ENCODE assay signal across 8 cellular contexts in genomic region chr11:64971421-64972233, GRCh38. TPM values are rescaled to one million over a fixed set of nuclear protein-coding genes. Genes with fewer than 3 reads are reported as not detected.
DNase-seq lines count a peak whose midpoint lies in the region; ATAC-seq and TF ChIP-seq lines count a peak whose summit lies in the region.

Gene MAJIN (minus strand): TSS chr11:64972108. CDS start chr11:64959405, 12,703 bp downstream.

- 18 to 30% methylated on average over 51 to 65 of the region's 69 CpGs for WGBS in GM23248 (ENCODE audit: low coverage in 1 of 2, low lambda C conversion rate in 2 of 2, missing lambda C conversion rate in 2 of 2), 2 experiments

- ATAC-seq in activated CD8-positive, alpha-beta T cell treated with anti-CD3 and anti-CD28 coated beads for 36 hours, result peak; percentile 56
- ATAC-seq in HG03196 (IDR thresholded peaks at IDR 0.05; ENCODE audit: unreplicated experiment) (no peak), HG03460 (IDR thresholded peaks at IDR 0.05; ENCODE audit: unreplicated experiment) (no peak)

- POLR2A ChIA-PET in activated CD8-positive, alpha-beta T cell treated with anti-CD3 and anti-CD28 coated beads for 36 hours (lab: Charles Lee), result interaction anchor here (1.7 kb wide), 1 partner anchor 39 kb away, joined by 5 read pairs; no protein-coding TSS in a partner anchor

- DNase-seq in GM23248, result peak; percentile 52
- peak; percentile 86 for DNase-seq in activated CD8-positive, alpha-beta T cell treated with anti-CD3 and anti-CD28 coated beads for 36 hours
- peak in 9 of 10 donors; percentile 15 to 87 (median 50) for DNase-seq in dorsolateral prefrontal cortex
- peak; percentile 68 for DNase-seq in medulla oblongata (ENCODE audit: extremely low spot score)
- peak; percentile 78 to 90 (median 80) for DNase-seq in stimulated activated CD4-positive, alpha-beta T cell treated with anti-CD3 and anti-CD28 coated beads, TNF-alpha, amount 100 ng/mL, for 24 hours (ENCODE audit: low read depth in 3 of 3)
- DNase-seq in NCI-H1436 (lab: John Stamatoyannopoulos, UW), result no peak

- H3K4me1 ChIP-seq in GM23248 (ENCODE audit: insufficient read depth), result no peaks in the 10 kb centered on the region; the same call in 1 of the 2 replicates

- H3K27ac Mint-ChIP-seq in activated CD8-positive, alpha-beta T cell treated with anti-CD3 and anti-CD28 coated beads for 36 hours, result peak within 1 kb of the TSS; percentile 82

- no peak for TF ChIP-seq CTCF in activated CD8-positive, alpha-beta T cell treated with anti-CD3 and anti-CD28 coated beads for 36 hours (IDR thresholded peaks at IDR 0.05)
- peak in 4 of 56 donors; percentile 10 to 30 (median 24) for TF ChIP-seq CTCF in dorsolateral prefrontal cortex (IDR thresholded peaks at IDR 0.05 in 54 of 56, conservative IDR thresholded peaks at IDR 0.05 in 2 of 56; ENCODE audit: low read depth in 1 of 56, partially characterized antibody in 56 of 56)

- no peaks in the 10 kb centered on the region for H3K79me2 ChIP-seq in GM23248 (ENCODE audit: insufficient read depth)

- no peaks in the 10 kb centered on the region for H3F3A ChIP-seq in GM23248 (ENCODE audit: insufficient read depth)

- H3K9ac ChIP-seq in GM23248, result no peak within 1 kb of the TSS

- H3K4me3 ChIP-seq in GM23248 (peak within 1 kb of the TSS; percentile 32; the same call in 1 of the 2 replicates), dorsolateral prefrontal cortex (peak within 1 kb of the TSS; percentile 1 to 63 (median 45))

- H3K27me3 ChIP-seq in GM23248 (replicated peaks; ENCODE audit: insufficient read depth) (no peaks in the 10 kb centered on the region; the same call in 1 of the 2 replicates), dorsolateral prefrontal cortex (peaks cover 0 to 9% (median 0%) of the 10 kb centered on the region in 45 donors)

- peaks cover 2% of the 10 kb centered on the region for H3K27me3 Mint-ChIP-seq in activated CD8-positive, alpha-beta T cell treated with anti-CD3 and anti-CD28 coated beads for 36 hours

- intact Hi-C loops in activated CD8-positive, alpha-beta T cell treated with anti-CD3 and anti-CD28 coated beads for 36 hours (cut with micrococcal nuclease), result no loop called here
- intact Hi-C loops in dorsolateral prefrontal cortex (cut with DNase I), result no loop called here

- H3K4me2 ChIP-seq in GM23248 (ENCODE audit: unreplicated experiment), result peak within 1 kb of the TSS; percentile 22

- H3K4me3 Mint-ChIP-seq in activated CD8-positive, alpha-beta T cell treated with anti-CD3 and anti-CD28 coated beads for 36 hours, result peak within 1 kb of the TSS; percentile 49

- CTCF ChIA-PET in activated CD8-positive, alpha-beta T cell treated with anti-CD3 and anti-CD28 coated beads for 36 hours (lab: Charles Lee), result interaction anchor here (0.9 kb wide), 1 partner anchor 43 kb away, joined by 4 read pairs; the partner anchor contains the start of gene ARL2

- H3K9me3 ChIP-seq in GM23248 (ENCODE audit: low read depth), result no peaks in the 10 kb centered on the region

- peak within 1 kb of the TSS; percentile 59 for H2AFZ ChIP-seq in GM23248

- no peaks in the 10 kb centered on the region for H3K9me3 Mint-ChIP-seq in activated CD8-positive, alpha-beta T cell treated with anti-CD3 and anti-CD28 coated beads for 36 hours

- H3K36me3 Mint-ChIP-seq in activated CD8-positive, alpha-beta T cell treated with anti-CD3 and anti-CD28 coated beads for 36 hours (ENCODE audit: low read depth), result peaks cover 2% of the 10 kb centered on the region

- no peaks in the 10 kb centered on the region for H3K36me3 ChIP-seq in GM23248 (ENCODE audit: low read depth)

- H3K27ac ChIP-seq in GM23248 (no peak within 1 kb of the TSS), dorsolateral prefrontal cortex (peak within 1 kb of the TSS in 6 of 59 donors; percentile 3 to 82 (median 32))

- no peaks in the 10 kb centered on the region for H4K20me1 ChIP-seq in GM23248 (ENCODE audit: insufficient read depth)

- H3K4me1 Mint-ChIP-seq in activated CD8-positive, alpha-beta T cell treated with anti-CD3 and anti-CD28 coated beads for 36 hours (ENCODE audit: low read depth), result peaks cover 41% of the 10 kb centered on the region

- H3K9me2 ChIP-seq in GM23248 (ENCODE audit: insufficient read depth), result no peaks in the 10 kb centered on the region

- in situ Hi-C loops in GM23248 (cut with MboI), result no loop called here

RNA-seq across cellular contexts. Expression of gene MAJIN, which starts in this region (rescaled TPM):
- total RNA-seq in GM23248 (2014; rRNA removed; shearing (Covaris generic)), result not detected in 2 replicates
- polyA plus RNA-seq in GM23248 (2016; fragmentation: Nextera tagmentation; extraction: Ambion mirVana), result not detected in 2 replicates
- total RNA-seq in activated CD8-positive, alpha-beta T cell treated with anti-CD3 and anti-CD28 coated beads for 36 hours, result not detected
- not detected for total RNA-seq in dorsolateral prefrontal cortex

Comparison
In these comparisons a context has a peak if more than half of its experiments do, and no peak if none do; other contexts are left out.
1. Peak in DNase-seq, H3K4me3 ChIP-seq and H3K4me2 ChIP-seq in GM23248; RNA of the gene not detected or under 1 TPM.
2. Peak in DNase-seq and ATAC-seq in activated CD8-positive, alpha-beta T cell treated with anti-CD3 and anti-CD28 coated beads for 36 hours; RNA of the gene not detected or under 1 TPM.
3. Peak in DNase-seq and H3K4me3 ChIP-seq in dorsolateral prefrontal cortex; RNA of the gene not detected or under 1 TPM.